ENCODE assay signal across 9 cellular contexts in the genomic region with DNA sequence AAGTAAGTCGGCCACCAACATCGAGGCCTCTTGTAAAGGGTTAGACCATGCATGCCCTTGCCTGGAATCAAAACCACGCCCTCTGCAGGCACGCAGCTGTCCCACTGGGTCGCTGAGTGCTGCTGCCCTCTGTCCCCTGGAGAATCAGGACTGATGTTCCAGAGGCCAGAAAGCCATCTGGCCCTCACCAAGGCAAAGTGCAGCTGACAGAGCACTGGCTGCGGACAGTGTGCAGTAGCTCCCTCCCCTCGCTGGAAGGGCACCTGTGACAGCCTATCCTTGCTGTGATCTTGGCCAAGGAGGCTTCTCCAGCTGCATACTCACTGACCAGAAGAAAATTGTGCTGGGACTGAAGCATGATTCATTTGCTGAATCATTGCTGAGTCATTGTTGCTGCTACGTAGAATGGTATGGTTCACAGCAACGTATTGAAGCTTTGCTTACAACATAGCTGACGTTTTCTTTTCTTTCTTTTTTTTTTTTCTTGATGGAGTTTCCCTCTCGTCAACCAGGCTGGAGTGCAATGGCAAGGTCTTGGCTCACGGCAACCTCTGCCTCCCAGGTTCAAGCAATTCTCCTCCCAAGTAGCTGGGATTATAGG. TPM values are rescaled to one million over a fixed set of nuclear protein-coding genes. Genes with fewer than 3 reads are reported as not detected.
DNase-seq lines count a peak whose midpoint lies in the region; ATAC-seq, FAIRE-seq and TF ChIP-seq lines count a peak whose summit lies in the region.
"Had no signal": no experiment of that assay in that cellular context is flagged by ENCODE, and none has a peak within 500 bp of the region (broad histone marks: within the 10 kb centered on the region; RNA-seq: fewer than 3 reads in every experiment).

No MANE protein-coding gene starts in this region.

- H3K9ac ChIP-seq in H1 (replicated peaks in 1 of 4; ENCODE audit: extremely low read depth in 1 of 4, low read depth in 3 of 4, low read length in 3 of 4), result no peak overlapping the region

- no peak for ATAC-seq in GM21515 (IDR thresholded peaks at IDR 0.05; ENCODE audit: unreplicated experiment)

- no peak overlapping the region for H3K14ac ChIP-seq in H1 (ENCODE audit: insufficient read length)

- H3K23ac ChIP-seq in H1 (ENCODE audit: insufficient read length), result no peak overlapping the region

- no peaks in the 10 kb centered on the region for H3K23me2 ChIP-seq in H1 (ENCODE audit: low read depth, low read length)

- peak overlapping the region; percentile 30; the same call in 1 of the 2 replicates for H2AK5ac ChIP-seq in H1 (ENCODE audit: low read depth, low read length)

- peaks cover 0 to 3% (median 2%) of the 10 kb centered on the region in 4 experiments; a peak in 3 of 7 replicates for H3K4me1 ChIP-seq in H1 (replicated peaks in 1 of 4; ENCODE audit: control insufficient read depth in 3 of 4, insufficient read depth in 4 of 4, low read length in 3 of 4)

- WGBS in H1 (ENCODE audit: extremely low coverage in 1 of 2, insufficient coverage in 1 of 2, insufficient read length in 1 of 2, insufficient replicate concordance in 2 of 2, low coverage in 1 of 2, low lambda C conversion rate in 2 of 2, missing lambda C conversion rate in 1 of 2), 2 experiments, result 81% methylated on average over 11 of the region's 12 CpGs; no CpG with 5 or more reads in 1 of the 2 experiments

- no peaks in the 10 kb centered on the region for H4K20me1 ChIP-seq in H1 (replicated peaks in 1 of 2; ENCODE audit: control insufficient read depth in 1 of 2, insufficient read depth in 2 of 2, low read length in 2 of 2)

- 0 out of 2 replicates have a peak overlapping the region, but pooled peaks have one; percentile 3 for H2BK12ac ChIP-seq in H1 (ENCODE audit: low read depth, low read length)

- H2AFZ ChIP-seq in H1 (ENCODE audit: low read length), result no peak overlapping the region

- DNase-seq in NCI-H146 (lab: John Stamatoyannopoulos, UW) (peak; percentile 12), NCI-H146 treated with DMSO at 0.1 percent for 48 hours (lab: John Stamatoyannopoulos, UW; ENCODE audit: unreplicated experiment) (no peak), OCI-M1 (lab: John Stamatoyannopoulos, UW) (peak; percentile 88), H1 (ENCODE audit: low read depth in 1 of 2, low spot score in 2 of 2) (no peak), pulmonary artery endothelial cell (ENCODE audit: low read depth, low spot score) (peak; percentile 90), midbrain (lab: John Stamatoyannopoulos, UW) (no peak), NCI-H526 treated with DMSO at 0.1 percent for 48 hours (lab: John Stamatoyannopoulos, UW) (no peak)

- FAIRE-seq in H1 (lab: Jason Lieb, UNC), result no peak

- H3K4me2 ChIP-seq in H1 (ENCODE audit: insufficient read depth in 1 of 2, low read depth in 2 of 2, low read length in 2 of 2), result no peak overlapping the region

- H2BK5ac ChIP-seq in H1 (ENCODE audit: low read depth, low read length), result peak overlapping the region; percentile 48; the same call in 1 of the 2 replicates

- no peaks in the 10 kb centered on the region for H3K36me3 ChIP-seq in H1 (ENCODE audit: control insufficient read depth in 2 of 4, insufficient read depth in 4 of 4, low read length in 3 of 4)

- H3K4me3 ChIP-seq in H1 (ENCODE audit: extremely low read depth in 1 of 4, insufficient read depth in 2 of 4, low read depth in 3 of 4, low read length in 4 of 4), result no peak overlapping the region

- H3K56ac ChIP-seq in H1 (replicated peaks; ENCODE audit: insufficient read length, low read depth, low read length), result no peak overlapping the region

- no peak overlapping the region for H4K8ac ChIP-seq in H1 (ENCODE audit: extremely low read depth, insufficient read depth, low read length)

- H2BK120ac ChIP-seq in H1 (replicated peaks; ENCODE audit: low read depth, low read length), result no peak overlapping the region

- H3K27me3 ChIP-seq in H1 (replicated peaks in 1 of 4; ENCODE audit: control insufficient read depth in 3 of 4, extremely low read depth in 1 of 4, insufficient read depth in 3 of 4, low read length in 3 of 4), result no peaks in the 10 kb centered on the region

- H3K4ac ChIP-seq in H1 (replicated peaks; ENCODE audit: insufficient read length, low read depth, low read length), result no peak overlapping the region

- H4K5ac ChIP-seq in H1 (ENCODE audit: insufficient read length, low read depth, low read length), result no peak overlapping the region

- TF ChIP-seq CTCF in H1 (IDR thresholded peaks at IDR 0.05; ENCODE audit: control extremely low read depth in 1 of 3, insufficient read depth in 1 of 3, low read depth in 1 of 3, low read length in 3 of 3), result peak in 2 of 3 experiments; percentile 46 to 52; a peak in 2 of 4 replicates

- no peak overlapping the region for H2BK20ac ChIP-seq in H1 (ENCODE audit: low read length)

- no peak overlapping the region for H4K91ac ChIP-seq in H1 (replicated peaks; ENCODE audit: insufficient read length, low read length)

- CTCF ChIA-PET in H1 (lab: Charles Lee; ENCODE audit: partially characterized antibody), result interaction anchor here (0.7 to 1.6 kb wide), 6 partner anchors 10 to 67 kb away, joined by 3 to 6 read pairs (median 4); no protein-coding TSS in a partner anchor

- no peaks in the 10 kb centered on the region for H3K9me3 ChIP-seq in H1 (ENCODE audit: insufficient read depth in 2 of 2, low read depth in 1 of 2, low read length in 1 of 2)

- POLR2A ChIA-PET in H1 (lab: Charles Lee; ENCODE audit: partially characterized antibody), result no interaction called here

- peaks cover 2% of the 10 kb centered on the region; the same call in 1 of the 2 replicates for H3K79me1 ChIP-seq in H1 (ENCODE audit: low read depth, low read length)

- no peak for TF ChIP-seq POLR2A in H1 (IDR thresholded peaks at IDR 0.05; ENCODE audit: control extremely low read depth in 1 of 2, low read depth in 2 of 2, low read length in 2 of 2)

- no peak overlapping the region for H3K27ac ChIP-seq in H1 (ENCODE audit: low read depth, low read length)
- H3K27ac ChIP-seq: 22Rv1 had no signal

- peak in 1 of 2 experiments; percentile 32; a peak in 2 of 4 replicates for TF ChIP-seq RAD21 in H1 (IDR thresholded peaks at IDR 0.05 in 1 of 2, conservative IDR thresholded peaks at IDR 0.05 in 1 of 2; ENCODE audit: low read depth in 2 of 2, low read length in 2 of 2)

- no peak for TF ChIP-seq EP300 in H1 (IDR thresholded peaks at IDR 0.05; ENCODE audit: borderline replicate concordance in 1 of 2, low read depth in 2 of 2, low read length in 2 of 2)

- H2BK15ac ChIP-seq in H1 (ENCODE audit: low read length), result peak overlapping the region; percentile 25; the same call in 1 of the 2 replicates

- no peaks in the 10 kb centered on the region for H3K79me2 ChIP-seq in H1 (ENCODE audit: control insufficient read depth in 1 of 2, insufficient read depth in 2 of 2, low read length in 2 of 2)

- H3K18ac ChIP-seq in H1 (ENCODE audit: extremely low read depth, low read length), result peak overlapping the region; percentile 25

TF ChIP-seq in H1, 55 proteins besides CTCF, POLR2A, EP300 and RAD21 (continues in another document):
- TF ChIP-seq CREB1 (IDR thresholded peaks at IDR 0.05), result no peak
- TF ChIP-seq CEBPB (IDR thresholded peaks at IDR 0.05; ENCODE audit: low read depth, low read length), result no peak
- TF ChIP-seq MAFK (IDR thresholded peaks at IDR 0.05; ENCODE audit: low read depth, low read length), result peak; percentile 76
- TF ChIP-seq SRF (IDR thresholded peaks at IDR 0.05; ENCODE audit: low read depth, low read length), result no peak
- TF ChIP-seq CHD2 (IDR thresholded peaks at IDR 0.05; ENCODE audit: low read length), result no peak
- no peak for TF ChIP-seq NANOG (IDR thresholded peaks at IDR 0.05; ENCODE audit: insufficient read depth, low read depth, low read length, poor library complexity, severe bottlenecking)
- TF ChIP-seq GTF2F1 (IDR thresholded peaks at IDR 0.05; ENCODE audit: borderline replicate concordance, low read depth, low read length), result no peak
- TF ChIP-seq, protein P1, sequence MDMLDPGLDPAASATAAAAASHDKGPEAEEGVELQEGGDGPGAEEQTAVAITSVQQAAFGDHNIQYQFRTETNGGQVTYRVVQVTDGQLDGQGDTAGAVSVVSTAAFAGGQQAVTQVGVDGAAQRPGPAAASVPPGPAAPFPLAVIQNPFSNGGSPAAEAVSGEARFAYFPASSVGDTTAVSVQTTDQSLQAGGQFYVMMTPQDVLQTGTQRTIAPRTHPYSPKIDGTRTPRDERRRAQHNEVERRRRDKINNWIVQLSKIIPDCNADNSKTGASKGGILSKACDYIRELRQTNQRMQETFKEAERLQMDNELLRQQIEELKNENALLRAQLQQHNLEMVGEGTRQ (IDR thresholded peaks at IDR 0.05; ENCODE audit: low read length), result no peak
- TF ChIP-seq BACH1 (IDR thresholded peaks at IDR 0.05; ENCODE audit: low read length), result peak; percentile 94
- TF ChIP-seq TAF1 (IDR thresholded peaks at IDR 0.05; ENCODE audit: low read depth, low read length), result no peak
- TF ChIP-seq KDM5A (IDR thresholded peaks at IDR 0.05; ENCODE audit: low read length), result no peak
- no peak for TF ChIP-seq KDM4A (IDR thresholded peaks at IDR 0.05; ENCODE audit: low read depth, low read length, severe bottlenecking)
- no peak for TF ChIP-seq SIRT6 (IDR thresholded peaks at IDR 0.05; ENCODE audit: low read length)
- no peak for TF ChIP-seq TEAD4 (IDR thresholded peaks at IDR 0.05; ENCODE audit: low read depth, low read length)

RNA-seq across cellular contexts. Expression of a gene that starts 30.4 kb away (rescaled TPM):
- total RNA-seq in H1 (2021; fragmentation: NEBNext Ultra II Directional; extraction: Animal tissue kit (Norgen Biotek cat#: 25700)), result not detected in 2 replicates
- 0.05 TPM in 1 of 2 replicates, not detected in the other for polyA plus RNA-seq in H1 (2011; rRNA removed)
- not detected for polyA plus RNA-seq in H1 (2011; cell fraction: cytosol; rRNA removed)
- polyA plus RNA-seq in H1 (2011; cell fraction: nucleus; rRNA removed), result 0.13 TPM
- polyA plus RNA-seq in H1 (2012, experiment 1 of 2), result not detected in 4 replicates
- polyA plus RNA-seq in H1 (2012, experiment 2 of 2), result not detected
- 0.10 TPM for polyA plus RNA-seq in H1 (2013, experiment 1 of 2)
- polyA plus RNA-seq in H1 (2013, experiment 2 of 2), result not detected
- not detected in 2 replicates for polyA minus RNA-seq in H1 (2011; rRNA and poly(A)+ RNA removed)
- polyA minus RNA-seq in H1 (2011; cell fraction: cytosol; rRNA and poly(A)+ RNA removed), result not detected
- polyA minus RNA-seq in H1 (2011; cell fraction: nucleus; rRNA and poly(A)+ RNA removed), result not detected
- total RNA-seq in pulmonary artery endothelial cell, result not detected in 2 replicates

Comparison
In these comparisons a context has a peak if more than half of its experiments do, and no peak if none do; other contexts are left out.
1. DNase-seq: peak in NCI-H146 (single experiment), OCI-M1 (single experiment) and pulmonary artery endothelial cell (single experiment); none in NCI-H146 treated with DMSO at 0.1 percent for 48 hours (single experiment), H1 (0 of 2), midbrain (single experiment) and NCI-H526 treated with DMSO at 0.1 percent for 48 hours (single experiment).